Comparison of ENCODE assay signal across 10 cellular contexts in genomic region chr11:119694334-119694733, GRCh38. TPM values are rescaled to one million over a fixed set of nuclear protein-coding genes. Genes with fewer than 3 reads are reported as not detected.
DNase-seq lines count a peak whose midpoint lies in the region; ATAC-seq, FAIRE-seq and TF ChIP-seq lines count a peak whose summit lies in the region.
"Had no signal": no experiment of that assay in that cellular context is flagged by ENCODE, and none has a peak within 500 bp of the region (broad histone marks: within the 10 kb centered on the region; RNA-seq: fewer than 3 reads in every experiment).

No MANE protein-coding gene starts in this region.

- peaks cover 14% of the 10 kb centered on the region for H3K4me1 Mint-ChIP-seq in activated CD4-positive, alpha-beta T cell treated with anti-CD3 and anti-CD28 coated beads for 36 hours

- intact Hi-C loops in activated CD4-positive, alpha-beta T cell treated with anti-CD3 and anti-CD28 coated beads for 36 hours (cut with DNase I, micrococcal nuclease) = no loop called here

- H3K9me1 ChIP-seq in keratinocyte (ENCODE audit: control insufficient read depth, extremely low read depth, insufficient read depth, low read length) = peaks cover 2% of the 10 kb centered on the region

- no peak for ATAC-seq in activated CD4-positive, alpha-beta T cell treated with anti-CD3 and anti-CD28 coated beads for 36 hours
- ATAC-seq in HG03439 (IDR thresholded peaks at IDR 0.05; ENCODE audit: unreplicated experiment) = no peak

- no peaks in the 10 kb centered on the region for H3K27me3 Mint-ChIP-seq in activated CD4-positive, alpha-beta T cell treated with anti-CD3 and anti-CD28 coated beads for 36 hours

- H3K4me3 Mint-ChIP-seq in activated CD4-positive, alpha-beta T cell treated with anti-CD3 and anti-CD28 coated beads for 36 hours = no peak overlapping the region
- H3K4me3 Mint-ChIP-seq: nephron progenitor cell had no signal

- no peaks in the 10 kb centered on the region for H3K9me3 ChIP-seq in keratinocyte (ENCODE audit: control insufficient read depth, low read depth, low read length)

- H3K36me3 Mint-ChIP-seq in activated CD4-positive, alpha-beta T cell treated with anti-CD3 and anti-CD28 coated beads for 36 hours (ENCODE audit: low read depth) = no peaks in the 10 kb centered on the region

- no peaks in the 10 kb centered on the region for H3K9me3 Mint-ChIP-seq in activated CD4-positive, alpha-beta T cell treated with anti-CD3 and anti-CD28 coated beads for 36 hours (ENCODE audit: low read depth)
- H3K9me3 Mint-ChIP-seq: nephron progenitor cell had no signal

- no peaks in the 10 kb centered on the region for H4K20me1 ChIP-seq in keratinocyte (ENCODE audit: control insufficient read depth, extremely low read depth, insufficient read depth, low read length)

- H2AFZ ChIP-seq in keratinocyte (ENCODE audit: control insufficient read depth, low read length) = no peak overlapping the region

- POLR2A ChIA-PET in activated CD4-positive, alpha-beta T cell treated with anti-CD3 and anti-CD28 coated beads for 36 hours (lab: Charles Lee) = no interaction called here

- H3K4me2 ChIP-seq in keratinocyte (ENCODE audit: control insufficient read depth, extremely low read depth, insufficient read depth, low read depth, low read length) = peak overlapping the region; percentile 55

- peaks cover 0 to 5% of the 10 kb centered on the region in 2 experiments for H3K36me3 ChIP-seq in keratinocyte (ENCODE audit: control insufficient read depth in 2 of 2, extremely low read depth in 1 of 2, insufficient read depth in 2 of 2, low read length in 2 of 2)

- no peaks in the 10 kb centered on the region for H3K27me3 ChIP-seq in keratinocyte (ENCODE audit: control insufficient read depth, extremely low read depth, insufficient read depth, low read length)

- H3K27ac ChIP-seq in C4-2B (peak overlapping the region; percentile 12), keratinocyte (ENCODE audit: control insufficient read depth, insufficient read depth, low read length) (peak overlapping the region; percentile 100)

- FAIRE-seq in keratinocyte (lab: Jason Lieb, UNC) = peak; percentile 52

- H3K27ac Mint-ChIP-seq in activated CD4-positive, alpha-beta T cell treated with anti-CD3 and anti-CD28 coated beads for 36 hours = no peak overlapping the region
- H3K27ac Mint-ChIP-seq: nephron progenitor cell had no signal

- peaks cover 98% of the 10 kb centered on the region for H3K4me1 ChIP-seq in keratinocyte (ENCODE audit: control insufficient read depth, extremely low read depth, insufficient read depth, low read length)

- DNase-seq in HCEC 1CT (peak; percentile 15), RKO (ENCODE audit: low spot score) (peak; percentile 7), keratinocyte (ENCODE audit: low read depth, low spot score) (no peak), NCI-H2171 (lab: John Stamatoyannopoulos, UW) (no peak)
- DNase-seq in activated CD4-positive, alpha-beta T cell treated with anti-CD3 and anti-CD28 coated beads for 36 hours = no peak
- DNase-seq in stimulated activated CD4-positive, alpha-beta T cell treated with anti-CD3 and anti-CD28 coated beads, Interleukin-2, amount 100 ng/mL, for 24 hours = no peak
- DNase-seq: NCI-H446, nephron progenitor cell had no signal

- H3K9ac ChIP-seq in keratinocyte (ENCODE audit: control insufficient read depth, extremely low read depth, insufficient read depth, low read length) = peak overlapping the region; percentile 92

- dilution Hi-C loops in keratinocyte (cut with MboI; ENCODE audit: extremely low pct_ligation_motif_present, low sequenced_read_pairs) = no loop called here

- TF ChIP-seq CTCF in C4-2B (conservative IDR thresholded peaks at IDR 0.05) (no peak), keratinocyte (optimal IDR thresholded peaks at IDR 0.05 in 1 of 3, IDR thresholded peaks at IDR 0.05 in 1 of 3, conservative IDR thresholded peaks at IDR 0.05 in 1 of 3; ENCODE audit: extremely low read depth in 1 of 3, insufficient read depth in 2 of 3, low read length in 3 of 3) (no peak)

- H3K4me3 ChIP-seq in keratinocyte (ENCODE audit: control insufficient read depth in 2 of 3, extremely low read depth in 1 of 3, insufficient read depth in 2 of 3, low read depth in 1 of 3, low read length in 3 of 3) = peak overlapping the region in 1 of 3 experiments; percentile 17

- H3K79me2 ChIP-seq in keratinocyte (ENCODE audit: control insufficient read depth, insufficient read depth, low read length) = peaks cover 71% of the 10 kb centered on the region

- CTCF ChIA-PET in activated CD4-positive, alpha-beta T cell treated with anti-CD3 and anti-CD28 coated beads for 36 hours (lab: Charles Lee) = interaction anchor here (1.2 kb wide), 1 partner anchor 10 kb away, joined by 3 read pairs; no protein-coding TSS in a partner anchor

RNA-seq across cellular contexts. Expression of gene NECTIN1, which starts 34.7 kb away (rescaled TPM):
- 37.5 to 51.8 TPM (median 39.7 TPM) in 3 replicates for polyA plus RNA-seq in keratinocyte
- polyA plus RNA-seq in keratinocyte (2011; ENCODE audit: low read depth) = 15.4 TPM
- polyA plus RNA-seq in keratinocyte (2011; cell fraction: cytosol; rRNA removed) = 32.7 and 39.4 TPM in 2 replicates
- polyA plus RNA-seq in keratinocyte (2011; cell fraction: nucleus; rRNA removed) = 115 and 134 TPM in 2 replicates
- 67.3 and 67.5 TPM in 2 replicates for polyA plus RNA-seq in keratinocyte (2012; ENCODE audit: low replicate concordance)
- 111 to 317 TPM (median 149 TPM) in 3 replicates for polyA minus RNA-seq in keratinocyte
- polyA minus RNA-seq in keratinocyte (2011; cell fraction: cytosol; rRNA and poly(A)+ RNA removed) = 75.8 TPM
- 116 and 161 TPM in 2 replicates for polyA minus RNA-seq in keratinocyte (2011; cell fraction: nucleus; rRNA and poly(A)+ RNA removed)
- 1 to 10 TPM; 1.6 to 1.7 TPM for total RNA-seq in activated CD4-positive, alpha-beta T cell treated with anti-CD3 and anti-CD28 coated beads for 36 hours

Comparison
In these comparisons a context has a peak if more than half of its experiments do, and no peak if none do; other contexts are left out.
1. DNase-seq: peak in HCEC 1CT (single experiment) and RKO (single experiment); none in keratinocyte (single experiment), activated CD4-positive, alpha-beta T cell treated with anti-CD3 and anti-CD28 coated beads for 36 hours (single experiment), stimulated activated CD4-positive, alpha-beta T cell treated with anti-CD3 and anti-CD28 coated beads, Interleukin-2, amount 100 ng/mL, for 24 hours (0 of 2) and NCI-H2171 (single experiment).